10 cellular contexts compared by ENCODE assay signal in genomic region chr12:117063162-117063911, GRCh38. TPM values are rescaled to one million over a fixed set of nuclear protein-coding genes. Genes with fewer than 3 reads are reported as not detected.
DNase-seq lines count a peak whose midpoint lies in the region; ATAC-seq and TF ChIP-seq lines count a peak whose summit lies in the region.
"Had no signal": no experiment of that assay in that cellular context is flagged by ENCODE, and none has a peak within 500 bp of the region (broad histone marks: within the 10 kb centered on the region; RNA-seq: fewer than 3 reads in every experiment).

No MANE protein-coding gene starts in this region.

- no peaks in the 10 kb centered on the region for H3K79me2 ChIP-seq in mammary epithelial cell (ENCODE audit: insufficient read depth, low read length)

- H3K27me3 Mint-ChIP-seq in effector memory CD8-positive, alpha-beta T cell, result no peaks in the 10 kb centered on the region

- H2AFZ ChIP-seq in mammary epithelial cell (ENCODE audit: low read depth, low read length), result no peak overlapping the region

- no peak overlapping the region for H3K9ac ChIP-seq in mammary epithelial cell (ENCODE audit: insufficient read depth, low read length)

- no peaks in the 10 kb centered on the region for H4K20me1 ChIP-seq in mammary epithelial cell (ENCODE audit: insufficient read depth, low read length)

- CTCF ChIA-PET in mammary epithelial cell (lab: Charles Lee; ENCODE audit: low non-redundant PET), result no interaction called here

- H3K4me1 ChIP-seq in breast epithelium (no peaks in the 10 kb centered on the region), mammary epithelial cell (ENCODE audit: insufficient read depth, low read length) (no peaks in the 10 kb centered on the region)

- intact Hi-C loops in breast epithelium (cut with DNase I; ENCODE audit: low total_unique reads) (no loop called here), mammary epithelial cell (cut with micrococcal nuclease) (no loop called here)

- in situ Hi-C loops in mammary epithelial cell (cut with MboI; ENCODE audit: low sequenced_read_pairs in 2 of 2), result no loop called here

- no peaks in the 10 kb centered on the region for H3K9me3 Mint-ChIP-seq in effector memory CD8-positive, alpha-beta T cell

- TF ChIP-seq POLR2A in breast epithelium (IDR thresholded peaks at IDR 0.05), result no peak

- TF ChIP-seq CTCF in breast epithelium (IDR thresholded peaks at IDR 0.05) (no peak), mammary epithelial cell (conservative IDR thresholded peaks at IDR 0.05 in 1 of 2, IDR thresholded peaks at IDR 0.05 in 1 of 2; ENCODE audit: extremely low read depth in 1 of 2, insufficient read depth in 1 of 2, low read depth in 1 of 2, low read length in 2 of 2) (no peak)

- H3K4me3 ChIP-seq in breast epithelium (no peak overlapping the region), mammary epithelial cell (replicated peaks in 1 of 3; ENCODE audit: insufficient read depth in 1 of 3, low read depth in 2 of 3, low read length in 3 of 3) (no peak overlapping the region)
- H3K4me3 ChIP-seq: SK-N-MC had no signal

- no peak overlapping the region for H3K4me2 ChIP-seq in mammary epithelial cell (ENCODE audit: insufficient read depth, low read depth, low read length)

- no peak for DNase-seq in breast epithelium (ENCODE audit: low spot score in 2 of 2)
- no peak for DNase-seq in mammary epithelial cell
- DNase-seq in NOMO-1 treated with DMSO at 0.1 percent for 48 hours (lab: John Stamatoyannopoulos, UW; ENCODE audit: unreplicated experiment), result peak; percentile 89
- DNase-seq in effector memory CD8-positive, alpha-beta T cell, result peak; percentile 34 to 41 (median 36)
- peak; percentile 11 for DNase-seq in stimulated activated CD8-positive, alpha-beta memory T cell treated with anti-CD3 and anti-CD28 coated beads, Interleukin-4, amount 100 ng/mL, for 24 hours (ENCODE audit: low read depth)
- no peak for DNase-seq in SK-N-DZ (ENCODE audit: low spot score)
- DNase-seq in RPMI8226, result no peak
- no peak for DNase-seq in NCI-H1092 (lab: John Stamatoyannopoulos, UW)

- dilution Hi-C loops in mammary epithelial cell (cut with HindIII; ENCODE audit: low sequenced_read_pairs), result no loop called here

- peak overlapping the region; percentile 0 to 27 for H3K27ac ChIP-seq in breast epithelium
- no peak overlapping the region for H3K27ac ChIP-seq in mammary epithelial cell (ENCODE audit: insufficient read depth, low read depth, low read length)
- H3K27ac ChIP-seq: SK-N-MC had no signal

- 80% methylated on average over 13 of the region's 16 CpGs for WGBS in mammary epithelial cell (ENCODE audit: low coverage, missing lambda C conversion rate)

- peak; percentile 80 for ATAC-seq in effector memory CD8-positive, alpha-beta T cell (replicated peaks)

- peaks cover 34 to 42% of the 10 kb centered on the region in 2 donors for H3K4me1 Mint-ChIP-seq in effector memory CD8-positive, alpha-beta T cell (ENCODE audit: low read depth in 2 of 2)

- H3K36me3 ChIP-seq in breast epithelium (no peaks in the 10 kb centered on the region), mammary epithelial cell (ENCODE audit: insufficient read depth, low read length) (no peaks in the 10 kb centered on the region)

- no peaks in the 10 kb centered on the region for H3K9me3 ChIP-seq in breast epithelium
- no peaks in the 10 kb centered on the region for H3K9me3 ChIP-seq in mammary epithelial cell (replicated peaks; ENCODE audit: insufficient read depth, low read length)

- H3K27me3 ChIP-seq in breast epithelium (no peaks in the 10 kb centered on the region), mammary epithelial cell (ENCODE audit: insufficient read depth, low read length) (peaks cover 6% of the 10 kb centered on the region)

- BruUV-seq in mammary epithelial cell (replicated peaks; lab: Mats Ljungman, UMichigan), result no TSS peak

- peak overlapping the region; percentile 88 to 94 for H3K27ac Mint-ChIP-seq in effector memory CD8-positive, alpha-beta T cell

- peak overlapping the region; percentile 81 to 84 for H3K4me3 Mint-ChIP-seq in effector memory CD8-positive, alpha-beta T cell

- H3K36me3 Mint-ChIP-seq in effector memory CD8-positive, alpha-beta T cell (ENCODE audit: insufficient read depth), result peaks cover 20% of the 10 kb centered on the region

RNA-seq across cellular contexts. Expression of gene TESC, which starts 35.9 kb away (rescaled TPM):
- total RNA-seq in breast epithelium (10 to 100 TPM in 1 of 3 donors, 1 to 10 TPM in 2; 3.8 to 45.1 (median 7.2) TPM), mammary epithelial cell (under 1 TPM in 1 of 2 donors, not detected in 1; 0.33 TPM)
- not detected for polyA plus RNA-seq in mammary epithelial cell
- not detected for polyA minus RNA-seq in mammary epithelial cell
- 177 and 188 TPM in 2 replicates for polyA plus RNA-seq in SK-N-DZ (2014; cell fraction: cytosol; rRNA removed)
- 139 and 144 TPM in 2 replicates for polyA plus RNA-seq in SK-N-DZ (2014; cell fraction: nucleus; rRNA removed)
- total RNA-seq: fibroblast of villous mesenchyme had no signal

Comparison
In these comparisons a context has a peak if more than half of its experiments do, and no peak if none do; other contexts are left out.
1. DNase-seq: peak in NOMO-1 treated with DMSO at 0.1 percent for 48 hours (single experiment), effector memory CD8-positive, alpha-beta T cell (3 of 3) and stimulated activated CD8-positive, alpha-beta memory T cell treated with anti-CD3 and anti-CD28 coated beads, Interleukin-4, amount 100 ng/mL, for 24 hours (single experiment); none in breast epithelium (0 of 2), mammary epithelial cell (single experiment), SK-N-DZ (single experiment), RPMI8226 (single experiment) and NCI-H1092 (single experiment).